In the genomic region with DNA sequence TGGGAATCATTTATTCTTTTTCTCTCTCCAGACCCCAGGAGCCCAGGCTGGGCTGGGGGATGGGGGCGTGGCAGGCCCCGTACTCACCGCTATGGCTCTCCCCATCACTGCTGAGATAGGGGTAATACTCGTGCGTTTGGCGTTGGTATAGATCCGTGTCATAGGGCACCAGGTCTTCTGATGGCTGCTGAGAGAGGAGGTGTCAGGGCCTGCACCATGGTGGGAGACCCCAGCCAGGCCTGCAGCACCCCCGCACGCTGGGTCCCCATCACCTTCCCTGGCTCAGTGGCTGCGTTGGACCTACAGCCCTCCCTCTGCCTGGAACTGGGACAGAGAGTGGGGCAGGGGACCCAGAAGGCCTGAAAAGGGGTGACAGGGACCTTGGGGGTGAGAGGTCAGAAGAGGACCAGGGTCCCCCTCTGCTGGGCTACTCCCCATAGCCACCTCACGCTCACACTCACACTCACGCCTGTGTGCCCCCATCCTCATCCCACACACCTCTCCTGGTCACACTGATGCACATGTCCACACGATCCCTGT, we compare ENCODE assay signal across 1 cellular context.
TF ChIP-seq lines count a peak whose summit lies in the region.

No MANE protein-coding gene starts in this region.

TF ChIP-seq in GM23338, 12 proteins besides CTCF, POLR2A, EP300 and RAD21:
- TF ChIP-seq ZNF114 (CRISPR knock-in tag; IDR thresholded peaks at IDR 0.05) (no peak), STAT1 (IDR thresholded peaks at IDR 0.05; ENCODE audit: unreplicated experiment) (no peak), EZH2 (IDR thresholded peaks at IDR 0.05; ENCODE audit: low read depth, unreplicated experiment) (no peak), CREB1 (CRISPR knock-in tag; IDR thresholded peaks at IDR 0.05; ENCODE audit: low read depth) (no peak), EZH2phosphoT487 (IDR thresholded peaks at IDR 0.05; ENCODE audit: unreplicated experiment) (no peak), NANOG (IDR thresholded peaks at IDR 0.05; ENCODE audit: borderline replicate concordance) (no peak), JUNB (IDR thresholded peaks at IDR 0.05; ENCODE audit: unreplicated experiment) (no peak)
- TF ChIP-seq, protein P1, sequence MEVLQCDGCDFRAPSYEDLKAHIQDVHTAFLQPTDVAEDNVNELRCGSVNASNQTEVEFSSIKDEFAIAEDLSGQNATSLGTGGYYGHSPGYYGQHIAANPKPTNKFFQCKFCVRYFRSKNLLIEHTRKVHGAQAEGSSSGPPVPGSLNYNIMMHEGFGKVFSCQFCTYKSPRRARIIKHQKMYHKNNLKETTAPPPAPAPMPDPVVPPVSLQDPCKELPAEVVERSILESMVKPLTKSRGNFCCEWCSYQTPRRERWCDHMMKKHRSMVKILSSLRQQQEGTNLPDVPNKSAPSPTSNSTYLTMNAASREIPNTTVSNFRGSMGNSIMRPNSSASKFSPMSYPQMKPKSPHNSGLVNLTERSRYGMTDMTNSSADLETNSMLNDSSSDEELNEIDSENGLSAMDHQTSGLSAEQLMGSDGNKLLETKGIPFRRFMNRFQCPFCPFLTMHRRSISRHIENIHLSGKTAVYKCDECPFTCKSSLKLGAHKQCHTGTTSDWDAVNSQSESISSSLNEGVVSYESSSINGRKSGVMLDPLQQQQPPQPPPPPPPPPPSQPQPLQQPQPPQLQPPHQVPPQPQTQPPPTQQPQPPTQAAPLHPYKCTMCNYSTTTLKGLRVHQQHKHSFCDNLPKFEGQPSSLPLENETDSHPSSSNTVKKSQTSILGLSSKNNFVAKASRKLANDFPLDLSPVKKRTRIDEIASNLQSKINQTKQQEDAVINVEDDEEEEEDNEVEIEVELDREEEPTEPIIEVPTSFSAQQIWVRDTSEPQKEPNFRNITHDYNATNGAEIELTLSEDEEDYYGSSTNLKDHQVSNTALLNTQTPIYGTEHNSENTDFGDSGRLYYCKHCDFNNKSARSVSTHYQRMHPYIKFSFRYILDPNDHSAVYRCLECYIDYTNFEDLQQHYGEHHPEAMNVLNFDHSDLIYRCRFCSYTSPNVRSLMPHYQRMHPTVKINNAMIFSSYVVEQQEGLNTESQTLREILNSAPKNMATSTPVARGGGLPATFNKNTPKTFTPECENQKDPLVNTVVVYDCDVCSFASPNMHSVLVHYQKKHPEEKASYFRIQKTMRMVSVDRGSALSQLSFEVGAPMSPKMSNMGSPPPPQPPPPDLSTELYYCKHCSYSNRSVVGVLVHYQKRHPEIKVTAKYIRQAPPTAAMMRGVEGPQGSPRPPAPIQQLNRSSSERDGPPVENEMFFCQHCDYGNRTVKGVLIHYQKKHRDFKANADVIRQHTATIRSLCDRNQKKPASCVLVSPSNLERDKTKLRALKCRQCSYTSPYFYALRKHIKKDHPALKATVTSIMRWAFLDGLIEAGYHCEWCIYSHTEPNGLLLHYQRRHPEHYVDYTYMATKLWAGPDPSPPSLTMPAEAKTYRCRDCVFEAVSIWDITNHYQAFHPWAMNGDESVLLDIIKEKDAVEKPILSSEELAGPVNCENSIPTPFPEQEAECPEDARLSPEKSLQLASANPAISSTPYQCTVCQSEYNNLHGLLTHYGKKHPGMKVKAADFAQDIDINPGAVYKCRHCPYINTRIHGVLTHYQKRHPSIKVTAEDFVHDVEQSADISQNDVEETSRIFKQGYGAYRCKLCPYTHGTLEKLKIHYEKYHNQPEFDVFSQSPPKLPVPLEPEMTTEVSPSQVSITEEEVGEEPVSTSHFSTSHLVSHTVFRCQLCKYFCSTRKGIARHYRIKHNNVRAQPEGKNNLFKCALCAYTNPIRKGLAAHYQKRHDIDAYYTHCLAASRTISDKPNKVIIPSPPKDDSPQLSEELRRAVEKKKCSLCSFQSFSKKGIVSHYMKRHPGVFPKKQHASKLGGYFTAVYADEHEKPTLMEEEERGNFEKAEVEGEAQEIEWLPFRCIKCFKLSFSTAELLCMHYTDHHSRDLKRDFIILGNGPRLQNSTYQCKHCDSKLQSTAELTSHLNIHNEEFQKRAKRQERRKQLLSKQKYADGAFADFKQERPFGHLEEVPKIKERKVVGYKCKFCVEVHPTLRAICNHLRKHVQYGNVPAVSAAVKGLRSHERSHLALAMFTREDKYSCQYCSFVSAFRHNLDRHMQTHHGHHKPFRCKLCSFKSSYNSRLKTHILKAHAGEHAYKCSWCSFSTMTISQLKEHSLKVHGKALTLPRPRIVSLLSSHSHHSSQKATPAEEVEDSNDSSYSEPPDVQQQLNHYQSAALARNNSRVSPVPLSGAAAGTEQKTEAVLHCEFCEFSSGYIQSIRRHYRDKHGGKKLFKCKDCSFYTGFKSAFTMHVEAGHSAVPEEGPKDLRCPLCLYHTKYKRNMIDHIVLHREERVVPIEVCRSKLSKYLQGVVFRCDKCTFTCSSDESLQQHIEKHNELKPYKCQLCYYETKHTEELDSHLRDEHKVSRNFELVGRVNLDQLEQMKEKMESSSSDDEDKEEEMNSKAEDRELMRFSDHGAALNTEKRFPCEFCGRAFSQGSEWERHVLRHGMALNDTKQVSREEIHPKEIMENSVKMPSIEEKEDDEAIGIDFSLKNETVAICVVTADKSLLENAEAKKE (CRISPR knock-in tag; IDR thresholded peaks at IDR 0.05) = no peak
